ENCODE assay signal across 19 cellular contexts in genomic region chr1:68047659-68048026, GRCh38.
"Had no signal": no experiment of that assay in that cellular context is flagged by ENCODE, and none has a peak within 500 bp of the region (broad histone marks: within the 10 kb centered on the region; RNA-seq: fewer than 3 reads in every experiment).

No MANE protein-coding gene starts in this region.

- H3K4me3 Mint-ChIP-seq: dendritic cell treated with granulocyte-macrophage colony-stimulating factor and Interleukin-4, amounts not matched to agents 40 ng/mL and 50 ng/mL, for 4 days; effector memory CD8-positive, alpha-beta T cell; naive B cell; nephron had no signal

- H3K9me3 Mint-ChIP-seq: dendritic cell treated with granulocyte-macrophage colony-stimulating factor and Interleukin-4, amounts not matched to agents 40 ng/mL and 50 ng/mL, for 4 days; effector memory CD8-positive, alpha-beta T cell; nephron had no signal

- H3K27me3 ChIP-seq: esophagus muscularis mucosa, gastrocnemius medialis had no signal

- H3K36me3 ChIP-seq: gastrocnemius medialis, heart right ventricle, prostate gland, thoracic aorta had no signal

- H3K9me3 ChIP-seq: esophagus muscularis mucosa, gastrocnemius medialis, prostate gland, thoracic aorta had no signal

- ATAC-seq: effector memory CD8-positive, alpha-beta T cell; gastrocnemius medialis; heart right ventricle had no signal

- DNase-seq: effector memory CD8-positive, alpha-beta T cell; gastrocnemius medialis; heart right ventricle; hypothalamus; kidney glomerular epithelial cell; mesendoderm; naive B cell; stimulated activated CD4-positive, alpha-beta T cell treated with anti-CD3 and anti-CD28 coated beads, Interleukin-2, amount 100 ng/mL, for 48 hours; stomach; substantia nigra; trophoblast cell had no signal

- H3K36me3 Mint-ChIP-seq: naive B cell had no signal

- H3K4me3 ChIP-seq: esophagus muscularis mucosa, gastrocnemius medialis, heart right ventricle, prostate gland, smooth muscle cell, thoracic aorta had no signal

- H3K27ac Mint-ChIP-seq: dendritic cell treated with granulocyte-macrophage colony-stimulating factor and Interleukin-4, amounts not matched to agents 40 ng/mL and 50 ng/mL, for 4 days; effector memory CD8-positive, alpha-beta T cell; nephron had no signal

- H3K27ac ChIP-seq: epithelial cell of prostate, esophagus muscularis mucosa, gastrocnemius medialis, heart right ventricle, parathyroid adenoma, prostate gland, stomach, thoracic aorta had no signal
